9 cellular contexts compared by ENCODE assay signal in the genomic region with DNA sequence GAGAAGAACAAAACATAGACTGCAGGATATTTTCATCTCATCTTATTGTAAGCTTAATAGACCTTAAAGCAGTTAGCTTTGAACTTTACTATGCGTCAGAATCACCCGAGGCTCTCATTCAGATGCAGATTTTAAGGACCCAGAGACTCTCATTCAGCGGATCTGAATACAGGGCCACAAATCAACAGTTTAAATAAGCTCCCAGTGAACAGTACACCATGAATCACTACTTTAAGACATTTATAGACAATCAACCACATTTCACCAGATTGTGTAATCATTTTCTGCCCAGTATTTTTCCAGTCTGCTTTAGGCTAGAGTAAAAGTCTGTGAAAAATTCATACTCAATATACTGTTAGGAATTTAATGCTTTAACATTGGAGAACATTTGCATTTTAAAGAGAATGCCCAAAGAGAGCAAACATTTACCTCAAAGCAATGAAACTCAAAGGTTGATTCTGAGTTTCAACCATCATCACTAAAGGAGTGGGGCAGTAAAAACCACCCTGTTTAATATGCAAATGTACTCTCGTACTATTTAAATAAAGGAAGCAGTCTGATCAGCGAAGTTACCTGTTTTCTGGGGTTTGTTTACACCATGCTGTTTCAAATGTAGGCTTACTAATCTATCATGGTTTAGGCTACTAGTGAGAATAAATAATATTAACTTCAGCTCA. TPM values are rescaled to one million over a fixed set of nuclear protein-coding genes. Genes with fewer than 3 reads are reported as not detected.
DNase-seq lines count a peak whose midpoint lies in the region; ATAC-seq and TF ChIP-seq lines count a peak whose summit lies in the region.
"Had no signal": no experiment of that assay in that cellular context is flagged by ENCODE, and none has a peak within 500 bp of the region (broad histone marks: within the 10 kb centered on the region; RNA-seq: fewer than 3 reads in every experiment).

No MANE protein-coding gene starts in this region.

- peak; percentile 32 for DNase-seq in AG08396 (ENCODE audit: low spot score)
- DNase-seq in GM23248 = peak; percentile 68
- DNase-seq in NOMO-1 treated with dmso at 0.1 percent for 144 hours (lab: John Stamatoyannopoulos, UW; ENCODE audit: unreplicated experiment) = peak; percentile 32
- peak; percentile 82 to 89 for DNase-seq in foreskin keratinocyte
- DNase-seq in activated gamma-delta T cell treated with Interleukin-2 at 50 U/mL for 16 hours = no peak
- no peak for DNase-seq in stimulated activated CD4-positive, alpha-beta T cell treated with anti-CD3 and anti-CD28 coated beads, Interleukin-12 subunit alpha, Interleukin-12 subunit beta, amount 100 ng/mL, for 4 hours
- DNase-seq in NCI-H1436 treated with DMSO at 0.1 percent for 48 hours (lab: John Stamatoyannopoulos, UW) = no peak
- no peak for DNase-seq in activated naive CD4-positive, alpha-beta T cell treated with Interleukin-2 at 50 U/mL for 16 hours

- H3K79me2 ChIP-seq in GM23248 (ENCODE audit: insufficient read depth) = no peaks in the 10 kb centered on the region

- H4K20me1 ChIP-seq in GM23248 (ENCODE audit: insufficient read depth) = no peaks in the 10 kb centered on the region

- H3K4me1 ChIP-seq in GM23248 (ENCODE audit: insufficient read depth) (peaks cover 46% of the 10 kb centered on the region), foreskin keratinocyte (peaks cover 31% of the 10 kb centered on the region)

- peak overlapping the region; percentile 18 for H2AFZ ChIP-seq in GM23248

- H3K9ac ChIP-seq in GM23248 = no peak overlapping the region

- H3K27me3 ChIP-seq in GM23248 (replicated peaks; ENCODE audit: insufficient read depth) = no peaks in the 10 kb centered on the region
- no peaks in the 10 kb centered on the region for H3K27me3 ChIP-seq in foreskin keratinocyte

- 62 to 63% methylated on average over 5 of the region's 5 CpGs for WGBS in GM23248 (ENCODE audit: low coverage in 1 of 2, low lambda C conversion rate in 2 of 2, missing lambda C conversion rate in 2 of 2), 2 experiments

- no peak for TF ChIP-seq CTCF in foreskin keratinocyte (conservative IDR thresholded peaks at IDR 0.05)

- no peaks in the 10 kb centered on the region for H3K9me2 ChIP-seq in GM23248 (ENCODE audit: insufficient read depth)

- peaks cover 23% of the 10 kb centered on the region for H3F3A ChIP-seq in GM23248 (ENCODE audit: insufficient read depth)

- H3K9me3 ChIP-seq in GM23248 (ENCODE audit: low read depth) = no peaks in the 10 kb centered on the region

- H3K27ac ChIP-seq in GM23248 (peak overlapping the region; percentile 42), foreskin keratinocyte (peak overlapping the region; percentile 32)

- H3K4me2 ChIP-seq in GM23248 (ENCODE audit: unreplicated experiment) = peak overlapping the region; percentile 36

- in situ Hi-C loops in GM23248 (cut with MboI) = no loop called here

- no peak overlapping the region for H3K4me3 ChIP-seq in GM23248

- ATAC-seq in foreskin keratinocyte = peak; percentile 95

- no peaks in the 10 kb centered on the region for H3K36me3 ChIP-seq in GM23248 (ENCODE audit: low read depth)

RNA-seq across cellular contexts. Expression of a gene that starts 11.0 kb away (rescaled TPM):
- 85.0 and 98.6 TPM in 2 replicates for total RNA-seq in GM23248 (2014; rRNA removed; shearing (Covaris generic))
- polyA plus RNA-seq in GM23248 (2016; fragmentation: Nextera tagmentation; extraction: Ambion mirVana) = 41.2 and 55.1 TPM in 2 replicates
- 0.07 and 0.27 TPM in 2 replicates for total RNA-seq in foreskin keratinocyte
- polyA plus RNA-seq in foreskin keratinocyte = 0.02 TPM in 2 replicates
- total RNA-seq: endothelial cell of umbilical vein had no signal
- polyA plus RNA-seq: endothelial cell of umbilical vein had no signal

RNA-seq across cellular contexts. Expression of a gene that starts 31.4 kb away (rescaled TPM):
- 42.5 and 44.0 TPM in 2 replicates for total RNA-seq in GM23248 (2014; rRNA removed; shearing (Covaris generic))
- polyA plus RNA-seq in GM23248 (2016; fragmentation: Nextera tagmentation; extraction: Ambion mirVana) (10.9 and 12.6 TPM in 2 replicates), foreskin keratinocyte (11.0 and 13.0 TPM in 2 replicates)
- total RNA-seq in foreskin keratinocyte = 28.4 and 31.6 TPM in 2 replicates

Comparison
In these comparisons a context has a peak if more than half of its experiments do, and no peak if none do; other contexts are left out.
1. DNase-seq: peak in AG08396 (single experiment), GM23248 (single experiment), NOMO-1 treated with dmso at 0.1 percent for 144 hours (single experiment) and foreskin keratinocyte (2 of 2); none in activated gamma-delta T cell treated with Interleukin-2 at 50 U/mL for 16 hours (single experiment), stimulated activated CD4-positive, alpha-beta T cell treated with anti-CD3 and anti-CD28 coated beads, Interleukin-12 subunit alpha, Interleukin-12 subunit beta, amount 100 ng/mL, for 4 hours (single experiment), NCI-H1436 treated with DMSO at 0.1 percent for 48 hours (single experiment) and activated naive CD4-positive, alpha-beta T cell treated with Interleukin-2 at 50 U/mL for 16 hours (single experiment).
2. RNA of a gene that starts 11.0 kb away (total RNA-seq): 85.0 to 98.6 TPM in GM23248; 0.07 to 0.27 TPM in foreskin keratinocyte; every median in the first group is over 10 times any median in the second.